ENCODE assay signal across 8 cellular contexts in genomic region chr20:3889489-3890409, GRCh38. TPM values are rescaled to one million over a fixed set of nuclear protein-coding genes. Genes with fewer than 3 reads are reported as not detected.
DNase-seq lines count a peak whose midpoint lies in the region; ATAC-seq and FAIRE-seq lines count a peak whose summit lies in the region.

No MANE protein-coding gene starts in this region.

- FAIRE-seq in HTR-8/SVneo (lab: Jason Lieb, UNC), result no peak

- DNase-seq in CD4-positive, CD25-positive, alpha-beta regulatory T cell, result peak; percentile 24 to 61 (median 32)
- DNase-seq in ecto neural progenitor cell (ENCODE audit: low spot score) (peak; percentile 64), midbrain (lab: John Stamatoyannopoulos, UW) (peak; percentile 27), HTR-8/SVneo (ENCODE audit: insufficient read length, low spot score) (no peak)
- peak in 4 of 6 experiments; percentile 19 to 40 (median 36) for DNase-seq in stimulated activated naive CD4-positive, alpha-beta T cell (lab: John Stamatoyannopoulos, UW)

- H3K4me1 ChIP-seq in CD4-positive, CD25-positive, alpha-beta regulatory T cell (ENCODE audit: control insufficient read depth, insufficient read depth, low read length, poor library complexity, severe bottlenecking), result peaks cover 55% of the 10 kb centered on the region
- peaks cover 22% of the 10 kb centered on the region for H3K4me1 ChIP-seq in HUES6 (ENCODE audit: control insufficient read depth, insufficient read depth, low read length)

- no peaks in the 10 kb centered on the region for H3K9me3 ChIP-seq in CD4-positive, CD25-positive, alpha-beta regulatory T cell (ENCODE audit: control insufficient read depth in 2 of 2, low read length in 2 of 2)
- no peaks in the 10 kb centered on the region for H3K9me3 ChIP-seq in HUES6 (ENCODE audit: control insufficient read depth, insufficient read depth, low read depth, low read length)

- H3K9me3 Mint-ChIP-seq in CD4-positive, CD25-positive, alpha-beta regulatory T cell, result peaks cover 0 to 1% (median 0%) of the 10 kb centered on the region in 7 donors

- no peaks in the 10 kb centered on the region for H3K36me3 ChIP-seq in CD4-positive, CD25-positive, alpha-beta regulatory T cell (ENCODE audit: control insufficient read depth, insufficient read depth, low read length)
- peaks cover 28% of the 10 kb centered on the region; the same call in 1 of the 2 replicates for H3K36me3 ChIP-seq in HUES6 (ENCODE audit: control insufficient read depth, insufficient read depth, low read length)

- H3K27ac ChIP-seq in CD4-positive, CD25-positive, alpha-beta regulatory T cell (ENCODE audit: insufficient read depth, low read length, poor library complexity, severe bottlenecking), result peak overlapping the region; percentile 90
- peak overlapping the region; percentile 97 for H3K27ac ChIP-seq in HUES6 (ENCODE audit: low read depth, low read length)

- H3K27me3 ChIP-seq in CD4-positive, CD25-positive, alpha-beta regulatory T cell (ENCODE audit: control insufficient read depth, insufficient read depth, low read length), result no peaks in the 10 kb centered on the region
- no peaks in the 10 kb centered on the region for H3K27me3 ChIP-seq in HUES6 (ENCODE audit: control insufficient read depth, insufficient read depth, low read length)

- peak overlapping the region; percentile 99 for H3K9ac ChIP-seq in HUES6 (ENCODE audit: low read length)

- peaks cover 6% of the 10 kb centered on the region for H3K27me3 Mint-ChIP-seq in CD4-positive, CD25-positive, alpha-beta regulatory T cell

- peaks cover 21 to 70% (median 47%) of the 10 kb centered on the region in 4 donors for H3K4me1 Mint-ChIP-seq in CD4-positive, CD25-positive, alpha-beta regulatory T cell

- H3K36me3 Mint-ChIP-seq in CD4-positive, CD25-positive, alpha-beta regulatory T cell, result peaks cover 22% of the 10 kb centered on the region

- H3K4me3 ChIP-seq in CD4-positive, CD25-positive, alpha-beta regulatory T cell (ENCODE audit: low read depth, low read length), result peak overlapping the region; percentile 99
- H3K4me3 ChIP-seq in HUES6 (ENCODE audit: low read depth, low read length), result peak overlapping the region; percentile 91

- H3K4me3 Mint-ChIP-seq in CD4-positive, CD25-positive, alpha-beta regulatory T cell, result peak overlapping the region; percentile 98 to 99 (median 98)

- ATAC-seq in CD4-positive, CD25-positive, alpha-beta regulatory T cell (ENCODE audit: low read depth in 2 of 2), result no peak
- ATAC-seq in GM19395 (IDR thresholded peaks at IDR 0.05; ENCODE audit: unreplicated experiment), result peak; percentile 33
- ATAC-seq in activated CD4-positive, CD25-positive, alpha-beta regulatory T cell treated with anti-CD3 and anti-CD28 coated beads, Interleukin-2, amount 50 U/mL, for 24 hours, result peak; percentile 4 to 10

- H3K27ac Mint-ChIP-seq in CD4-positive, CD25-positive, alpha-beta regulatory T cell, result peak overlapping the region; percentile 94 to 99 (median 95)

RNA-seq across cellular contexts. Expression of gene PANK2, which starts 0.6 kb away (rescaled TPM):
- total RNA-seq in CD4-positive, CD25-positive, alpha-beta regulatory T cell, result 63.2 TPM
- 10 to 100 TPM; 44.4 to 59.3 (median 49.8) TPM for polyA plus RNA-seq in CD4-positive, CD25-positive, alpha-beta regulatory T cell

RNA-seq across cellular contexts. Expression of gene MAVS, which starts 43.1 kb away (rescaled TPM):
- total RNA-seq in CD4-positive, CD25-positive, alpha-beta regulatory T cell, result 26.1 TPM
- 1 to 10 TPM; 3.5 to 4.7 (median 3.8) TPM for polyA plus RNA-seq in CD4-positive, CD25-positive, alpha-beta regulatory T cell

Comparison
In these comparisons a context has a peak if more than half of its experiments do, and no peak if none do; other contexts are left out.
1. ATAC-seq: peak in GM19395 (single experiment) and activated CD4-positive, CD25-positive, alpha-beta regulatory T cell treated with anti-CD3 and anti-CD28 coated beads, Interleukin-2, amount 50 U/mL, for 24 hours (2 of 2); none in CD4-positive, CD25-positive, alpha-beta regulatory T cell (0 of 2).